22 cellular contexts compared by ENCODE assay signal in genomic region chr7:69880848-69881247, GRCh38.
DNase-seq lines count a peak whose midpoint lies in the region; TF ChIP-seq lines count a peak whose summit lies in the region.
"Had no signal": no experiment of that assay in that cellular context is flagged by ENCODE, and none has a peak within 500 bp of the region (broad histone marks: within the 10 kb centered on the region; RNA-seq: fewer than 3 reads in every experiment).

No MANE protein-coding gene starts in this region.

- no peak overlapping the region for H3K4me3 Mint-ChIP-seq in brain
- no peak overlapping the region for H3K4me3 Mint-ChIP-seq in T-helper 2 cell treated with Interferon-gamma antibody and Interleukin-4, amounts not matched to agents 5 μg/mL and 100 μg/mL, for 36 hours
- H3K4me3 Mint-ChIP-seq: endodermal cell; natural killer cell; stimulated activated effector memory CD8-positive, alpha-beta T cell treated with anti-CD3 and anti-CD28 coated beads, Interleukin-12 subunit alpha, Interleukin-12 subunit beta, amount 100 ng/mL, for 72 hours; T-helper 17 cell had no signal

- no peak overlapping the region for H3K27ac ChIP-seq in HEK293 (ENCODE audit: extremely low read depth, low read depth, low read length)
- no peak overlapping the region for H3K27ac ChIP-seq in effector memory CD4-positive, alpha-beta T cell (ENCODE audit: insufficient read depth, low read length, poor library complexity, severe bottlenecking)
- H3K27ac ChIP-seq: tibial artery had no signal

- H3K9me3 ChIP-seq in HEK293 (ENCODE audit: control insufficient read depth, insufficient read depth, low read depth, low read length): no peaks in the 10 kb centered on the region
- no peaks in the 10 kb centered on the region for H3K9me3 ChIP-seq in effector memory CD4-positive, alpha-beta T cell (ENCODE audit: control insufficient read depth, low read length)
- H3K9me3 ChIP-seq: Caco-2, tibial artery had no signal

- H3K27me3 Mint-ChIP-seq in brain: no peaks in the 10 kb centered on the region
- H3K27me3 Mint-ChIP-seq in T-helper 2 cell treated with Interferon-gamma antibody and Interleukin-4, amounts not matched to agents 5 μg/mL and 100 μg/mL, for 36 hours (ENCODE audit: low read depth): no peaks in the 10 kb centered on the region
- H3K27me3 Mint-ChIP-seq: IgD-negative memory B cell, progenitor cell of endocrine pancreas, T-helper 17 cell had no signal

- no peaks in the 10 kb centered on the region for H3K36me3 Mint-ChIP-seq in brain
- no peaks in the 10 kb centered on the region for H3K36me3 Mint-ChIP-seq in T-helper 2 cell treated with Interferon-gamma antibody and Interleukin-4, amounts not matched to agents 5 μg/mL and 100 μg/mL, for 36 hours (ENCODE audit: low read depth)
- H3K36me3 Mint-ChIP-seq: natural killer cell; stimulated activated effector memory CD8-positive, alpha-beta T cell treated with anti-CD3 and anti-CD28 coated beads, Interleukin-12 subunit alpha, Interleukin-12 subunit beta, amount 100 ng/mL, for 72 hours had no signal

- H3K4me1 Mint-ChIP-seq in brain: peaks cover 76% of the 10 kb centered on the region
- no peaks in the 10 kb centered on the region for H3K4me1 Mint-ChIP-seq in T-helper 2 cell treated with Interferon-gamma antibody and Interleukin-4, amounts not matched to agents 5 μg/mL and 100 μg/mL, for 36 hours (ENCODE audit: low read depth)
- H3K4me1 Mint-ChIP-seq: stimulated activated effector memory CD8-positive, alpha-beta T cell treated with anti-CD3 and anti-CD28 coated beads, Interleukin-12 subunit alpha, Interleukin-12 subunit beta, amount 100 ng/mL, for 72 hours; T-helper 17 cell had no signal

- H3K36me3 ChIP-seq in HEK293 (ENCODE audit: control insufficient read depth in 2 of 2, insufficient read depth in 1 of 2, low read length in 2 of 2): no peaks in the 10 kb centered on the region
- no peaks in the 10 kb centered on the region for H3K36me3 ChIP-seq in effector memory CD4-positive, alpha-beta T cell (ENCODE audit: control insufficient read depth, insufficient read depth, low read length)
- H3K36me3 ChIP-seq: tibial artery had no signal

- POLR2A ChIA-PET in HEK293 (lab: Yijun Ruan, JAX): no interaction called here

- H3K4me1 ChIP-seq in HEK293 (ENCODE audit: control insufficient read depth, insufficient read depth, low read length): peaks cover 17% of the 10 kb centered on the region
- H3K4me1 ChIP-seq in effector memory CD4-positive, alpha-beta T cell (ENCODE audit: control insufficient read depth, insufficient read depth, low read length, poor library complexity, severe bottlenecking): no peaks in the 10 kb centered on the region
- H3K4me1 ChIP-seq: Caco-2, tibial artery had no signal

- DNase-seq in NCI-H187 (lab: John Stamatoyannopoulos, UW) (peak; percentile 84 to 92), NCI-H524 treated with DMSO at 0.1 percent for 48 hours (lab: John Stamatoyannopoulos, UW) (peak; percentile 97), SW480 (ENCODE audit: low spot score) (no peak)
- DNase-seq in stimulated activated CD8-positive, alpha-beta memory T cell treated with anti-CD3 and anti-CD28 coated beads, Interleukin-4, amount 100 ng/mL, for 48 hours: no peak
- no peak for DNase-seq in T-helper 2 cell treated with Interferon-gamma antibody and Interleukin-4, amounts not matched to agents 5 μg/mL and 100 μg/mL, for 36 hours (ENCODE audit: low spot score)
- DNase-seq in effector memory CD4-positive, alpha-beta T cell: no peak
- DNase-seq: activated effector memory CD4-positive, alpha-beta T cell treated with Interleukin-2 at 50 U/mL for 16 hours; anterior cingulate cortex; Caco-2; cerebellar nuclear complex; endodermal cell; islet precursor cell; mesendoderm; MM.1S; natural killer cell; T-helper 17 cell; tibial artery had no signal

- CTCF ChIA-PET in HEK293 (lab: Yijun Ruan, JAX): interaction anchor here (0.6 kb wide), 2 partner anchors 275 to 281 kb away, joined by 3 read pairs; no protein-coding TSS in a partner anchor

- TF ChIP-seq CTCF in HEK293 (tag by site-specific recombination; IDR thresholded peaks at IDR 0.05): no peak
- no peak for TF ChIP-seq CTCF in brain (conservative IDR thresholded peaks at IDR 0.05)

- H3K4me3 ChIP-seq in HEK293 (ENCODE audit: low read depth, low read length): no peak overlapping the region
- no peak overlapping the region for H3K4me3 ChIP-seq in effector memory CD4-positive, alpha-beta T cell (ENCODE audit: insufficient read depth, low read depth, low read length, poor library complexity, severe bottlenecking)
- H3K4me3 ChIP-seq: tibial artery had no signal

- no peaks in the 10 kb centered on the region for H3K9me3 Mint-ChIP-seq in brain
- no peaks in the 10 kb centered on the region for H3K9me3 Mint-ChIP-seq in T-helper 2 cell treated with Interferon-gamma antibody and Interleukin-4, amounts not matched to agents 5 μg/mL and 100 μg/mL, for 36 hours
- H3K9me3 Mint-ChIP-seq: endodermal cell; IgD-negative memory B cell; natural killer cell; stimulated activated effector memory CD8-positive, alpha-beta T cell treated with anti-CD3 and anti-CD28 coated beads, Interleukin-12 subunit alpha, Interleukin-12 subunit beta, amount 100 ng/mL, for 72 hours had no signal

- H3K27ac Mint-ChIP-seq in brain: peak overlapping the region in 3 of 5 experiments; percentile 30 to 87 (median 37)
- no peak overlapping the region for H3K27ac Mint-ChIP-seq in T-helper 2 cell treated with Interferon-gamma antibody and Interleukin-4, amounts not matched to agents 5 μg/mL and 100 μg/mL, for 36 hours
- H3K27ac Mint-ChIP-seq: endodermal cell; natural killer cell; progenitor cell of endocrine pancreas; stimulated activated effector memory CD8-positive, alpha-beta T cell treated with anti-CD3 and anti-CD28 coated beads, Interleukin-12 subunit alpha, Interleukin-12 subunit beta, amount 100 ng/mL, for 72 hours; T-helper 17 cell had no signal

- H3K27me3 ChIP-seq in effector memory CD4-positive, alpha-beta T cell (replicated peaks; ENCODE audit: control insufficient read depth, insufficient read depth, low read length, poor library complexity, severe bottlenecking): no peaks in the 10 kb centered on the region
- H3K27me3 ChIP-seq: tibial artery had no signal

TF ChIP-seq in HEK293, 187 proteins besides CTCF, POLR2A, EP300 and RAD21 (continues in another document):
- no peak for TF ChIP-seq ZBTB20 (tag by site-specific recombination; IDR thresholded peaks at IDR 0.05)
- peak; percentile 7; the same call in 1 of the 2 replicates for TF ChIP-seq IKZF3 (tag by site-specific recombination; IDR thresholded peaks at IDR 0.05)
- TF ChIP-seq EGR2 (tag by site-specific recombination; IDR thresholded peaks at IDR 0.05; ENCODE audit: low read depth): no peak
- 0 out of 2 replicates have a peak, but pooled peaks have one; percentile 21 for TF ChIP-seq ZNF341 (tag by site-specific recombination; IDR thresholded peaks at IDR 0.05; ENCODE audit: low read depth)
- TF ChIP-seq ZNF513 (tag by site-specific recombination; IDR thresholded peaks at IDR 0.05): no peak
- TF ChIP-seq ZNF624 (tag by site-specific recombination; IDR thresholded peaks at IDR 0.05): no peak
- TF ChIP-seq ZNF169 (tag by site-specific recombination; IDR thresholded peaks at IDR 0.05): no peak
- no peak for TF ChIP-seq TRIM28 (IDR thresholded peaks at IDR 0.05; ENCODE audit: borderline replicate concordance, low read length)
- TF ChIP-seq ZNF785 (tag by site-specific recombination; IDR thresholded peaks at IDR 0.05): no peak
- no peak for TF ChIP-seq ZNF660 (tag by site-specific recombination; IDR thresholded peaks at IDR 0.05)
- peak; percentile 53; the same call in 1 of the 2 replicates for TF ChIP-seq ZSCAN30 (tag by site-specific recombination; IDR thresholded peaks at IDR 0.05)
- TF ChIP-seq ZBTB8A (tag by site-specific recombination; IDR thresholded peaks at IDR 0.05): 0 out of 2 replicates have a peak, but pooled peaks have one; percentile 13
- TF ChIP-seq SP7 (tag by site-specific recombination; IDR thresholded peaks at IDR 0.05): peak; percentile 68
- TF ChIP-seq ZNF530 (tag by site-specific recombination; IDR thresholded peaks at IDR 0.05; ENCODE audit: low read depth): no peak
- peak; percentile 63; the same call in 1 of the 2 replicates for TF ChIP-seq OSR2 (tag by site-specific recombination; IDR thresholded peaks at IDR 0.05)
- TF ChIP-seq PRDM4 (tag by site-specific recombination; IDR thresholded peaks at IDR 0.05): no peak

Comparison
In these comparisons a context has a peak if more than half of its experiments do, and no peak if none do; other contexts are left out.
1. DNase-seq: peak in NCI-H187 (2 of 2) and NCI-H524 treated with DMSO at 0.1 percent for 48 hours (single experiment); none in SW480 (single experiment), stimulated activated CD8-positive, alpha-beta memory T cell treated with anti-CD3 and anti-CD28 coated beads, Interleukin-4, amount 100 ng/mL, for 48 hours (single experiment), T-helper 2 cell treated with Interferon-gamma antibody and Interleukin-4, amounts not matched to agents 5 μg/mL and 100 μg/mL, for 36 hours (single experiment) and effector memory CD4-positive, alpha-beta T cell (0 of 3).